1 cellular context compared by ENCODE assay signal in the genomic region with DNA sequence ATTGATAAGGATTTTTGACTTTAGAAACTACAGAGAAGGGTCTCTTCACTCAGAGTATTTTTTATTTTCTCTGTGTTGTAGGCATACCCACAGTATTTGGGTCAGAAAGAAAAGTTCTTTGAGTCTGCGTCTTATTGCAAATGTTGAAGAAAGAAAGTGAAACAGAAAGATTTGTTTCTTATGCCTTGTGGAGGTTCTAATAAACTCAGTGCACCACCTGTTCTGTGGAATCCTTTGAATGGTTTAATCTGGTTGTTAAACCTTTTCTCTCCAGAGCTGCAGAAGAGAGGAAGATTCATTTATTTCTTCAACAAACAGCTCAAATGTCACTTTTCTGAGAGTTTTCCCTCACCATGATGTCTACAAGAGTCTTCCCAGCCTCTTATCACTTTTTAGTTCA.
TF ChIP-seq lines count a peak whose summit lies in the region.

No MANE protein-coding gene starts in this region.

TF ChIP-seq in GM12878, 131 proteins besides CTCF, POLR2A, EP300 and RAD21 (continued from another document):
- TF ChIP-seq TCF12 (IDR thresholded peaks at IDR 0.05; ENCODE audit: low read depth, low read length) (0 out of 2 replicates have a peak, but pooled peaks have one; percentile 59), RELB (IDR thresholded peaks at IDR 0.05; ENCODE audit: low read depth) (no peak; the same call in 1 of the 2 replicates), ZNF592 (IDR thresholded peaks at IDR 0.05) (0 out of 2 replicates have a peak, but pooled peaks have one; percentile 2), TCF3 (IDR thresholded peaks at IDR 0.05; ENCODE audit: borderline replicate concordance, insufficient read depth, low read depth, low read length) (0 out of 2 replicates have a peak, but pooled peaks have one; percentile 25), TAF1 (IDR thresholded peaks at IDR 0.05; ENCODE audit: borderline replicate concordance, low read depth, low read length) (peak; percentile 65; the same call in 1 of the 2 replicates)
